In genomic region chr2:42217914-42218313, GRCh38 we compare ENCODE assay signal across 18 cellular contexts. TPM values are rescaled to one million over a fixed set of nuclear protein-coding genes. Genes with fewer than 3 reads are reported as not detected.
A peak's percentile ranks its signal among the peaks of the same experiment; 100 is the strongest.
DNase-seq lines count a peak whose midpoint lies in the region; ATAC-seq, FAIRE-seq and TF ChIP-seq lines count a peak whose summit lies in the region.
"Had no signal": no experiment of that assay in that cellular context is flagged by ENCODE, and none has a peak within 500 bp of the region (broad histone marks: within the 10 kb centered on the region; RNA-seq: fewer than 3 reads in every experiment).

No MANE protein-coding gene starts in this region.

- peak overlapping the region in 8 of 9 donors; percentile 3 to 67 (median 40) for H3K27ac Mint-ChIP-seq in naive thymus-derived CD4-positive, alpha-beta T cell
- H3K27ac Mint-ChIP-seq: GM23338 had no signal

- peak overlapping the region in 3 of 10 donors; percentile 0 to 25 (median 22) for H3K4me3 Mint-ChIP-seq in naive thymus-derived CD4-positive, alpha-beta T cell
- H3K4me3 Mint-ChIP-seq: GM23338 had no signal

- no peaks in the 10 kb centered on the region for H3K9me3 Mint-ChIP-seq in naive thymus-derived CD4-positive, alpha-beta T cell
- H3K9me3 Mint-ChIP-seq: CD8-positive, alpha-beta memory T cell; GM23338 had no signal

- peaks cover 31 to 94% (median 75%) of the 10 kb centered on the region in 7 donors for H3K4me1 Mint-ChIP-seq in naive thymus-derived CD4-positive, alpha-beta T cell

- POLR2A ChIA-PET in A549 (lab: Yijun Ruan, JAX) (no interaction called here), PC-9 (lab: Charles Lee; ENCODE audit: unreplicated experiment) (no interaction called here)
- POLR2A ChIA-PET in naive thymus-derived CD4-positive, alpha-beta T cell (lab: Charles Lee), result no interaction called here

- TF ChIP-seq RAD21 in A549 (conservative IDR thresholded peaks at IDR 0.05 in 1 of 2, IDR thresholded peaks at IDR 0.05 in 1 of 2), result no peak

- WGBS in A549 (ENCODE audit: missing lambda C conversion rate), result 88% methylated on average over 5 of the region's 5 CpGs

- intact Hi-C loops in PC-9 (cut with micrococcal nuclease; ENCODE audit: unreplicated experiment), result no loop called here
- intact Hi-C loops in naive thymus-derived CD4-positive, alpha-beta T cell (cut with micrococcal nuclease), result loop anchor here in 1 of 2 donors (2.0 kb wide), 1 partner anchor 15 kb away; no protein-coding TSS in a partner anchor

- BruUV-seq in PC-9 (replicated peaks; lab: Mats Ljungman, UMichigan), result no TSS peak

- no peaks in the 10 kb centered on the region for H3K27me3 Mint-ChIP-seq in naive thymus-derived CD4-positive, alpha-beta T cell
- H3K27me3 Mint-ChIP-seq: CD8-positive, alpha-beta memory T cell had no signal

- H3K36me3 Mint-ChIP-seq in naive thymus-derived CD4-positive, alpha-beta T cell, result peaks cover 0 to 9% (median 6%) of the 10 kb centered on the region in 5 donors

- H3F3A ChIP-seq in PC-9 (ENCODE audit: insufficient read depth, low read depth), result peaks cover 28% of the 10 kb centered on the region; the same call in 1 of the 2 replicates

- H3K4me3 ChIP-seq in A549 (no peak overlapping the region), PC-9 (no peak overlapping the region)
- no peak overlapping the region for H3K4me3 ChIP-seq in naive thymus-derived CD4-positive, alpha-beta T cell (ENCODE audit: low read length)
- H3K4me3 ChIP-seq: GM12878, GM23338 had no signal

- H4K20me1 ChIP-seq in PC-9 (ENCODE audit: insufficient read depth), result no peaks in the 10 kb centered on the region; the same call in 1 of the 2 replicates

- CTCF ChIA-PET in A549 (lab: Yijun Ruan, JAX), result no interaction called here
- CTCF ChIA-PET in PC-9 (lab: Charles Lee), result no interaction called here
- CTCF ChIA-PET in naive thymus-derived CD4-positive, alpha-beta T cell (lab: Charles Lee), result no interaction called here

- H3K9me3 ChIP-seq in A549 (no peaks in the 10 kb centered on the region), PC-9 (ENCODE audit: insufficient read depth, low read depth) (no peaks in the 10 kb centered on the region)
- H3K9me3 ChIP-seq in naive thymus-derived CD4-positive, alpha-beta T cell (ENCODE audit: control insufficient read depth in 2 of 3, low read length in 3 of 3), result no peaks in the 10 kb centered on the region
- H3K9me3 ChIP-seq: BE2C had no signal

- H3K4me1 ChIP-seq in A549 (peaks cover 66% of the 10 kb centered on the region), PC-9 (replicated peaks; ENCODE audit: insufficient read depth) (peaks cover 14% of the 10 kb centered on the region)
- peaks cover 9 to 11% of the 10 kb centered on the region in 2 donors for H3K4me1 ChIP-seq in naive thymus-derived CD4-positive, alpha-beta T cell (ENCODE audit: control insufficient read depth in 2 of 2, insufficient read depth in 2 of 2, low read length in 2 of 2)
- H3K4me1 ChIP-seq: BE2C had no signal

- no peak for FAIRE-seq in A549 (lab: Jason Lieb, UNC)
- FAIRE-seq: GM12878 had no signal

- H3K9me2 ChIP-seq in PC-9 (ENCODE audit: insufficient read depth), result no peaks in the 10 kb centered on the region

- no peak for ATAC-seq in A549
- ATAC-seq in naive thymus-derived CD4-positive, alpha-beta T cell, result no peak
- ATAC-seq in HG02678 (IDR thresholded peaks at IDR 0.05; ENCODE audit: unreplicated experiment), result no peak
- ATAC-seq: GM12878, GM23338, Panc1, Right ventricle myocardium inferior had no signal

- DNase-seq in A549 (ENCODE audit: low read depth in 1 of 2, low spot score in 1 of 2) (no peak), Ammon's horn (ENCODE audit: low spot score) (peak; percentile 32), PC-9 (no peak), DMS153 treated with DMSO at 0.1 percent for 48 hours (lab: John Stamatoyannopoulos, UW; ENCODE audit: unreplicated experiment) (no peak), NCI-H524 (lab: John Stamatoyannopoulos, UW) (no peak)
- DNase-seq in naive thymus-derived CD4-positive, alpha-beta T cell, result no peak
- DNase-seq: BE2C; CD8-positive, alpha-beta memory T cell; GDM1; NCI-H1436 treated with DMSO at 0.1 percent for 48 hours; NCI-H2029 treated with DMSO at 0.1 percent for 48 hours; NCI-H82 had no signal

- no peak for TF ChIP-seq CTCF in A549 (IDR thresholded peaks at IDR 0.05)
- TF ChIP-seq CTCF in PC-9 (conservative IDR thresholded peaks at IDR 0.05), result no peak

- TF ChIP-seq POLR2A in A549 (IDR thresholded peaks at IDR 0.05; ENCODE audit: low read length), result no peak

- H3K36me3 ChIP-seq in PC-9 (ENCODE audit: low read depth), result no peaks in the 10 kb centered on the region
- H3K36me3 ChIP-seq in naive thymus-derived CD4-positive, alpha-beta T cell (ENCODE audit: control insufficient read depth in 2 of 3, insufficient read depth in 3 of 3, low read length in 3 of 3), result peaks cover 0 to 9% (median 0%) of the 10 kb centered on the region in 3 experiments

- TF ChIP-seq EP300 in A549 (IDR thresholded peaks at IDR 0.05), result no peak

- H3K4me2 ChIP-seq in A549 (peak overlapping the region; percentile 62), PC-9 (no peak overlapping the region)
- H3K4me2 ChIP-seq: GM23338, KMS-11 had no signal

- H3K79me2 ChIP-seq in PC-9 (ENCODE audit: low read depth), result peaks cover 45% of the 10 kb centered on the region

- H2AFZ ChIP-seq in PC-9, result no peak overlapping the region
- H2AFZ ChIP-seq: GM23338 had no signal

- H3K27ac ChIP-seq in A549 (peak overlapping the region; percentile 61 to 67; a peak in 5 of 6 replicates), PC-9 (peak overlapping the region; percentile 87; the same call in 1 of the 2 replicates)
- H3K27ac ChIP-seq in naive thymus-derived CD4-positive, alpha-beta T cell (ENCODE audit: low read depth, low read length), result no peak overlapping the region
- H3K27ac ChIP-seq: KMS-11 had no signal

- no peaks in the 10 kb centered on the region for H3K27me3 ChIP-seq in PC-9 (ENCODE audit: insufficient read depth, low read depth)
- H3K27me3 ChIP-seq in naive thymus-derived CD4-positive, alpha-beta T cell (ENCODE audit: control insufficient read depth in 2 of 2, insufficient read depth in 2 of 2, low read length in 2 of 2), result no peaks in the 10 kb centered on the region
- H3K27me3 ChIP-seq: BE2C had no signal

TF ChIP-seq in A549, 52 proteins besides CTCF, POLR2A, EP300 and RAD21 (continues in another document):
- TF ChIP-seq ATOH8 (CRISPR knock-in tag; IDR thresholded peaks at IDR 0.05; ENCODE audit: low read depth) (no peak), KDM1A (IDR thresholded peaks at IDR 0.05; ENCODE audit: low read depth) (no peak), CBX2 (IDR thresholded peaks at IDR 0.05; ENCODE audit: borderline replicate concordance, low read depth) (no peak), REST (IDR thresholded peaks at IDR 0.05) (no peak), ZNF302 (CRISPR knock-in tag; IDR thresholded peaks at IDR 0.05) (no peak), CBX8 (IDR thresholded peaks at IDR 0.05) (no peak), CHD2 (IDR thresholded peaks at IDR 0.05; ENCODE audit: low read length, partially characterized antibody) (no peak), TFCP2L1 (CRISPR knock-in tag; IDR thresholded peaks at IDR 0.05) (no peak), HES2 (IDR thresholded peaks at IDR 0.05) (no peak), HOXA7 (CRISPR knock-in tag; IDR thresholded peaks at IDR 0.05) (no peak), FOSB (CRISPR knock-in tag; IDR thresholded peaks at IDR 0.05) (no peak), CEBPB (IDR thresholded peaks at IDR 0.05) (no peak), SREBF2 (IDR thresholded peaks at IDR 0.05) (no peak), HDAC2 (IDR thresholded peaks at IDR 0.05) (no peak), RARB (CRISPR knock-in tag; IDR thresholded peaks at IDR 0.05) (no peak)

RNA-seq across cellular contexts. Expression of gene EML4, which starts 48.8 kb away (rescaled TPM):
- polyA plus RNA-seq in A549 (2011; rRNA removed) (115 and 130 TPM in 2 replicates), A549 (2017; fragmentation: RNase III; extraction: RNeasy Plus Mini Kit Qiagen cat#74134 plus additional on column Dnase treatment) (34.6 to 39.0 TPM (median 36.3 TPM) in 3 replicates)
- polyA plus RNA-seq in A549 (2012; cell fraction: cytosol; rRNA removed), result 23.2 and 24.9 TPM in 2 replicates
- polyA plus RNA-seq in A549 (2012; cell fraction: nucleus; rRNA removed), result 20.9 and 29.1 TPM in 2 replicates
- 88.9 and 93.5 TPM in 2 replicates for polyA minus RNA-seq in A549 (2011; rRNA and poly(A)+ RNA removed)
- 52.0 and 64.1 TPM in 2 replicates for total RNA-seq in PC-9 (2021)
- total RNA-seq in naive thymus-derived CD4-positive, alpha-beta T cell, result 100 to 1,000 TPM in 4 of 5 experiments, 10 to 100 TPM in 1; 91.1 to 167 (median 143) TPM
- 10 to 100 TPM; 64.9 to 69.3 TPM for polyA plus RNA-seq in naive thymus-derived CD4-positive, alpha-beta T cell
